Comparison of ENCODE assay signal across 1 cellular context in the genomic region with DNA sequence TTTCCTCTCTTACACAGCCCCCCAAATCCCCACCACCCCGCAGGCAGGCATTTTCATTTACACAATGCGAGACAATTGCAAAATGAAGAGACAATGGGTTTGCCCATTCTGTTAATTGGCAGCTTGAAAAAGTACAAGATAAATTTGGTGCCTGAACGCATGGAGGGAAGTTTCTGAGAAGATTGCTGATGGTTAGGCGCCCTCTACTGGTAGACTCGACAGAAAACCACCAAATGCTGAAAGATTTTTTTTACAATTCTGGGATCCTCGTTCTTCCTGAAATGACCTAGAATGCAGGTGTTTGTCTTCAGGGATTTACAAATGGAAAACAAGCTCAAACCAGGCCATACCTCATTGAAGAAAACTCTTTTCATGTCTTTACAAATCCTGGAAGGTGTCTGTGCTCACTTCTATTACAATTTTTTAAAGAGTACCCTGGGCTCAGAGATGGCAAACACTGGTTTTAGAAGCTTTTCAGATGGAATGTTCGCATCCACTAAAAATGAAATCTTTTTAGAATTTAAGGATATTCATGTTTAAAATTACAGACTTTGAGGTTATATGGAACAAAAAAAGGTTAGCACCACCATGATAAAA.
TF ChIP-seq lines count a peak whose summit lies in the region.

No MANE protein-coding gene starts in this region.

TF ChIP-seq in GM23338, 12 proteins besides CTCF, POLR2A, EP300 and RAD21 (continued from another document):
- TF ChIP-seq, protein P1, sequence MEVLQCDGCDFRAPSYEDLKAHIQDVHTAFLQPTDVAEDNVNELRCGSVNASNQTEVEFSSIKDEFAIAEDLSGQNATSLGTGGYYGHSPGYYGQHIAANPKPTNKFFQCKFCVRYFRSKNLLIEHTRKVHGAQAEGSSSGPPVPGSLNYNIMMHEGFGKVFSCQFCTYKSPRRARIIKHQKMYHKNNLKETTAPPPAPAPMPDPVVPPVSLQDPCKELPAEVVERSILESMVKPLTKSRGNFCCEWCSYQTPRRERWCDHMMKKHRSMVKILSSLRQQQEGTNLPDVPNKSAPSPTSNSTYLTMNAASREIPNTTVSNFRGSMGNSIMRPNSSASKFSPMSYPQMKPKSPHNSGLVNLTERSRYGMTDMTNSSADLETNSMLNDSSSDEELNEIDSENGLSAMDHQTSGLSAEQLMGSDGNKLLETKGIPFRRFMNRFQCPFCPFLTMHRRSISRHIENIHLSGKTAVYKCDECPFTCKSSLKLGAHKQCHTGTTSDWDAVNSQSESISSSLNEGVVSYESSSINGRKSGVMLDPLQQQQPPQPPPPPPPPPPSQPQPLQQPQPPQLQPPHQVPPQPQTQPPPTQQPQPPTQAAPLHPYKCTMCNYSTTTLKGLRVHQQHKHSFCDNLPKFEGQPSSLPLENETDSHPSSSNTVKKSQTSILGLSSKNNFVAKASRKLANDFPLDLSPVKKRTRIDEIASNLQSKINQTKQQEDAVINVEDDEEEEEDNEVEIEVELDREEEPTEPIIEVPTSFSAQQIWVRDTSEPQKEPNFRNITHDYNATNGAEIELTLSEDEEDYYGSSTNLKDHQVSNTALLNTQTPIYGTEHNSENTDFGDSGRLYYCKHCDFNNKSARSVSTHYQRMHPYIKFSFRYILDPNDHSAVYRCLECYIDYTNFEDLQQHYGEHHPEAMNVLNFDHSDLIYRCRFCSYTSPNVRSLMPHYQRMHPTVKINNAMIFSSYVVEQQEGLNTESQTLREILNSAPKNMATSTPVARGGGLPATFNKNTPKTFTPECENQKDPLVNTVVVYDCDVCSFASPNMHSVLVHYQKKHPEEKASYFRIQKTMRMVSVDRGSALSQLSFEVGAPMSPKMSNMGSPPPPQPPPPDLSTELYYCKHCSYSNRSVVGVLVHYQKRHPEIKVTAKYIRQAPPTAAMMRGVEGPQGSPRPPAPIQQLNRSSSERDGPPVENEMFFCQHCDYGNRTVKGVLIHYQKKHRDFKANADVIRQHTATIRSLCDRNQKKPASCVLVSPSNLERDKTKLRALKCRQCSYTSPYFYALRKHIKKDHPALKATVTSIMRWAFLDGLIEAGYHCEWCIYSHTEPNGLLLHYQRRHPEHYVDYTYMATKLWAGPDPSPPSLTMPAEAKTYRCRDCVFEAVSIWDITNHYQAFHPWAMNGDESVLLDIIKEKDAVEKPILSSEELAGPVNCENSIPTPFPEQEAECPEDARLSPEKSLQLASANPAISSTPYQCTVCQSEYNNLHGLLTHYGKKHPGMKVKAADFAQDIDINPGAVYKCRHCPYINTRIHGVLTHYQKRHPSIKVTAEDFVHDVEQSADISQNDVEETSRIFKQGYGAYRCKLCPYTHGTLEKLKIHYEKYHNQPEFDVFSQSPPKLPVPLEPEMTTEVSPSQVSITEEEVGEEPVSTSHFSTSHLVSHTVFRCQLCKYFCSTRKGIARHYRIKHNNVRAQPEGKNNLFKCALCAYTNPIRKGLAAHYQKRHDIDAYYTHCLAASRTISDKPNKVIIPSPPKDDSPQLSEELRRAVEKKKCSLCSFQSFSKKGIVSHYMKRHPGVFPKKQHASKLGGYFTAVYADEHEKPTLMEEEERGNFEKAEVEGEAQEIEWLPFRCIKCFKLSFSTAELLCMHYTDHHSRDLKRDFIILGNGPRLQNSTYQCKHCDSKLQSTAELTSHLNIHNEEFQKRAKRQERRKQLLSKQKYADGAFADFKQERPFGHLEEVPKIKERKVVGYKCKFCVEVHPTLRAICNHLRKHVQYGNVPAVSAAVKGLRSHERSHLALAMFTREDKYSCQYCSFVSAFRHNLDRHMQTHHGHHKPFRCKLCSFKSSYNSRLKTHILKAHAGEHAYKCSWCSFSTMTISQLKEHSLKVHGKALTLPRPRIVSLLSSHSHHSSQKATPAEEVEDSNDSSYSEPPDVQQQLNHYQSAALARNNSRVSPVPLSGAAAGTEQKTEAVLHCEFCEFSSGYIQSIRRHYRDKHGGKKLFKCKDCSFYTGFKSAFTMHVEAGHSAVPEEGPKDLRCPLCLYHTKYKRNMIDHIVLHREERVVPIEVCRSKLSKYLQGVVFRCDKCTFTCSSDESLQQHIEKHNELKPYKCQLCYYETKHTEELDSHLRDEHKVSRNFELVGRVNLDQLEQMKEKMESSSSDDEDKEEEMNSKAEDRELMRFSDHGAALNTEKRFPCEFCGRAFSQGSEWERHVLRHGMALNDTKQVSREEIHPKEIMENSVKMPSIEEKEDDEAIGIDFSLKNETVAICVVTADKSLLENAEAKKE (CRISPR knock-in tag; IDR thresholded peaks at IDR 0.05), result no peak
- TF ChIP-seq EZH2 (IDR thresholded peaks at IDR 0.05; ENCODE audit: low read depth, unreplicated experiment), result no peak
TF ChIP-seq in GM23338: peak in this region for 0.
